In genomic region chr3:12574656-12575055, GRCh38 we compare ENCODE assay signal across 19 cellular contexts. TPM values are rescaled to one million over a fixed set of nuclear protein-coding genes. Genes with fewer than 3 reads are reported as not detected.
"Had no signal": no experiment of that assay in that cellular context is flagged by ENCODE, and none has a peak within 500 bp of the region (broad histone marks: within the 10 kb centered on the region; RNA-seq: fewer than 3 reads in every experiment).

No MANE protein-coding gene starts in this region.

- H3K27ac ChIP-seq: body of pancreas, coronary artery, esophagus squamous epithelium, foreskin keratinocyte, pancreas had no signal

- H3K4me3 ChIP-seq: body of pancreas, coronary artery, esophagus squamous epithelium, mucosa of descending colon, pancreas had no signal

- ATAC-seq: activated CD8-positive, alpha-beta T cell treated with anti-CD3 and anti-CD28 coated beads, Interleukin-2, amount 10 ng/mL, durations not matched to agents 7 days and 5 days; activated naive CD4-positive, alpha-beta T cell treated with anti-CD3 and anti-CD28 coated beads, Interleukin-2, amount 50 U/mL, for 72 hours; body of pancreas; foreskin keratinocyte; mucosa of descending colon; naive thymus-derived CD4-positive, alpha-beta T cell; pancreas; stimulated activated memory B cell treated with anti-CD40 and anti-IgM and Interleukin-4, amounts not matched to agents 10 μg/mL and 1 μg/mL and 100 μg/mL, for 72 hours; T-helper 17 cell had no signal

- H3K9me3 ChIP-seq: body of pancreas, esophagus squamous epithelium, mucosa of descending colon, pancreas had no signal

- H3K4me3 Mint-ChIP-seq: activated B cell treated with CpG ODN at 0.5 μM for 24 hours; activated CD4-positive, alpha-beta T cell treated with anti-CD3 and anti-CD28 coated beads, Interleukin-2, amount 10 ng/mL, durations not matched to agents 24 days and 14 days; activated CD8-positive, alpha-beta T cell treated with anti-CD3 and anti-CD28 coated beads, Interleukin-2, amount 10 ng/mL, durations not matched to agents 7 days and 5 days; memory B cell; naive thymus-derived CD4-positive, alpha-beta T cell; stimulated activated memory B cell treated with anti-CD40 and anti-IgM and Interleukin-4, amounts not matched to agents 10 μg/mL and 1 μg/mL and 100 μg/mL, for 72 hours; T-helper 17 cell had no signal

- H3K9me3 Mint-ChIP-seq: activated CD4-positive, alpha-beta T cell treated with anti-CD3 and anti-CD28 coated beads, Interleukin-2, amount 10 ng/mL, durations not matched to agents 24 days and 14 days had no signal

- H3K27ac Mint-ChIP-seq: activated B cell treated with CpG ODN at 0.5 μM for 24 hours; activated CD4-positive, alpha-beta T cell treated with anti-CD3 and anti-CD28 coated beads, Interleukin-2, amount 10 ng/mL, durations not matched to agents 24 days and 14 days; memory B cell; stimulated activated memory B cell treated with anti-CD40 and anti-IgM and Interleukin-4, amounts not matched to agents 10 μg/mL and 1 μg/mL and 100 μg/mL, for 72 hours; T-helper 17 cell had no signal

- DNase-seq: activated B cell treated with CpG ODN at 0.5 μM for 24 hours; activated CD4-positive, alpha-beta T cell treated with anti-CD3 and anti-CD28 coated beads, Interleukin-2, amount 10 ng/mL, durations not matched to agents 24 days and 14 days; activated CD8-positive, alpha-beta memory T cell treated with anti-CD3 and anti-CD28 coated beads, Interleukin-2, amount 50 U/mL, for 4 hours; activated CD8-positive, alpha-beta T cell treated with anti-CD3 and anti-CD28 coated beads, Interleukin-2, amount 10 ng/mL, durations not matched to agents 7 days and 5 days; activated gamma-delta T cell; activated T-cell treated with anti-CD3 and anti-CD28 coated beads, Interleukin-2, amount 50 U/mL, for 48 hours; body of pancreas; central memory CD4-positive, alpha-beta T cell; effector CD4-positive, alpha-beta T cell; esophagus squamous epithelium; mucosa of descending colon; naive thymus-derived CD4-positive, alpha-beta T cell; pancreas; T-helper 17 cell had no signal

- H3K27me3 Mint-ChIP-seq: activated B cell treated with CpG ODN at 0.5 μM for 24 hours; activated CD4-positive, alpha-beta T cell treated with anti-CD3 and anti-CD28 coated beads, Interleukin-2, amount 10 ng/mL, durations not matched to agents 24 days and 14 days; memory B cell; naive thymus-derived CD4-positive, alpha-beta T cell; stimulated activated memory B cell treated with anti-CD40 and anti-IgM and Interleukin-4, amounts not matched to agents 10 μg/mL and 1 μg/mL and 100 μg/mL, for 72 hours; T-helper 17 cell had no signal

- H3K4me1 Mint-ChIP-seq: naive thymus-derived CD4-positive, alpha-beta T cell had no signal

- H3K27me3 ChIP-seq: body of pancreas, esophagus squamous epithelium, foreskin keratinocyte, pancreas had no signal

RNA-seq across cellular contexts. Expression of gene MKRN2OS, which starts 29.4 kb away (rescaled TPM):
- total RNA-seq: activated B cell treated with CpG ODN at 0.5 μM for 24 hours; activated CD4-positive, alpha-beta T cell treated with anti-CD3 and anti-CD28 coated beads, Interleukin-2, amount 10 ng/mL, durations not matched to agents 24 days and 14 days; activated CD8-positive, alpha-beta T cell treated with anti-CD3 and anti-CD28 coated beads, Interleukin-2, amount 10 ng/mL, durations not matched to agents 7 days and 5 days; activated naive CD4-positive, alpha-beta T cell treated with anti-CD3 and anti-CD28 coated beads, Interleukin-2, amount 50 U/mL, for 72 hours; naive thymus-derived CD4-positive, alpha-beta T cell; T-helper 17 cell had no signal
